ENCODE assay signal across 12 cellular contexts in genomic region chrX:1074172-1074571, GRCh38.
"Had no signal": no experiment of that assay in that cellular context is flagged by ENCODE, and none has a peak within 500 bp of the region (broad histone marks: within the 10 kb centered on the region; RNA-seq: fewer than 3 reads in every experiment).

No MANE protein-coding gene starts in this region.

- H3K4me3 Mint-ChIP-seq: activated T-cell treated with anti-CD3 and anti-CD28 coated beads, Interleukin-2, amount 50 U/mL, for 72 hours; endodermal cell had no signal

- H3K27ac Mint-ChIP-seq: activated T-cell treated with anti-CD3 and anti-CD28 coated beads, Interleukin-2, amount 50 U/mL, for 72 hours; endodermal cell had no signal

- ATAC-seq: SK-N-SH treated with all-trans-retinoic acid at 6 μM for 48 hours had no signal

- DNase-seq: activated CD4-positive, alpha-beta T cell treated with anti-CD3 and anti-CD28 coated beads for 1 hour; activated naive CD4-positive, alpha-beta T cell treated with anti-CD3 and anti-CD28 coated beads, Interleukin-2, amount 50 U/mL, for 16 hours; activated T-cell treated with anti-CD3 and anti-CD28 coated beads, Interleukin-2, amount 50 U/mL, for 72 hours; amygdala; brain microvascular endothelial cell; cerebellar nuclear complex; dermis blood vessel endothelial cell; endodermal cell; mesendoderm; stimulated activated CD4-positive, alpha-beta T cell treated with anti-CD3 and anti-CD28 coated beads, Interleukin-4, amount 100 ng/mL, for 4 hours; T-helper 9 cell had no signal
